In the genomic region with DNA sequence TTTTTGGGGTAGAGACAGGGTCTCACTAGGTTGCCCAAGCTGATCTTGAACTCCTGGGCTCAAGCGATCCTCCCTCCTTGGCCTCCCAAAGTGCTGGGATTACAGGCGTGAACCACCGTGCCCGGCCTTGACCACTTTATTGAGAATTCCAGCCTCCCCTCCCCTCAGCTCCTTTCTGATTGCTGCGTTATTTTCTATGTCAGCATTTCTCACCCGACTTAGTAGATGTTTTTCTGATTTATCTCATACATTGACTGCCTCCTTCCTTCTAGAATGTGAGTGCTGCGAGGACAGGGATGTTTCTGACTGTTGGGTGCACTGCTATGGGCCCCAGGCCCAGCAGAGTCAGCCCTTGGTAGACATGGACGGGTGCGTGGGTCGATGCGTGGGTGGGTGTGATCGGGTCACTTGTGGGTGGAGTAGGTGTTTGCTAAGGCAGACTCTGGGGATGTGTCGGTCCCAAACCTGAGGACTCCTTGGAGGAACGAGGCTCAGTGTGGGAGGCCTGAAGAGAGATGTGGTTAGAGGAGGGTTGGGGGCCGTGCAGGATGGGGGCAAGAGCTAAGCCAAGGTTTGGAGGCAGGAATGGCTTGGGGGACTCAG, we compare ENCODE assay signal across 24 cellular contexts. TPM values are rescaled to one million over a fixed set of nuclear protein-coding genes. Genes with fewer than 3 reads are reported as not detected.
A peak's percentile ranks its signal among the peaks of the same experiment; 100 is the strongest.
DNase-seq lines count a peak whose midpoint lies in the region; ATAC-seq and TF ChIP-seq lines count a peak whose summit lies in the region.
"Had no signal": no experiment of that assay in that cellular context is flagged by ENCODE, and none has a peak within 500 bp of the region (broad histone marks: within the 10 kb centered on the region; RNA-seq: fewer than 3 reads in every experiment).

No MANE protein-coding gene starts in this region.

- peak overlapping the region; percentile 16 for H3K18ac ChIP-seq in trophoblast cell (ENCODE audit: low read length)

- peak overlapping the region; percentile 57 to 58 for H3K27ac Mint-ChIP-seq in effector memory CD8-positive, alpha-beta T cell
- H3K27ac Mint-ChIP-seq: activated naive CD4-positive, alpha-beta T cell treated with anti-CD3 and anti-CD28 coated beads for 36 hours; CD4-positive, alpha-beta T cell had no signal

- H2AFZ ChIP-seq in trophoblast cell (ENCODE audit: insufficient read depth, low read length, poor library complexity): no peak overlapping the region

- H3K4me3 ChIP-seq in HEK293 (ENCODE audit: low read depth, low read length) (no peak overlapping the region), trophoblast cell (ENCODE audit: low read depth, low read length) (no peak overlapping the region), WERI-Rb-1 (ENCODE audit: low read depth, low read length) (no peak overlapping the region), H7 (ENCODE audit: insufficient read depth, low read depth, low read length) (no peak overlapping the region)
- H3K4me3 ChIP-seq: esophagus squamous epithelium, transverse colon had no signal

- no peak for ATAC-seq in effector memory CD8-positive, alpha-beta T cell (replicated peaks)

- no peak overlapping the region for H4K91ac ChIP-seq in trophoblast cell (ENCODE audit: low read depth, low read length)

- H3K23ac ChIP-seq in trophoblast cell (ENCODE audit: low read length): no peak overlapping the region

- peaks cover 15 to 29% of the 10 kb centered on the region in 2 donors for H3K4me1 Mint-ChIP-seq in effector memory CD8-positive, alpha-beta T cell (ENCODE audit: low read depth in 2 of 2)

- H3K79me1 ChIP-seq in trophoblast cell (ENCODE audit: low read length): peaks cover 11% of the 10 kb centered on the region

- H3K14ac ChIP-seq in trophoblast cell (ENCODE audit: low read length): peak overlapping the region; percentile 7

- H3K9ac ChIP-seq in trophoblast cell (ENCODE audit: low read length): no peak overlapping the region

- H3K79me2 ChIP-seq in trophoblast cell (ENCODE audit: control insufficient read depth, insufficient read depth, low read length, poor library complexity): peaks cover 21% of the 10 kb centered on the region

- TF ChIP-seq CTCF in C4-2B (conservative IDR thresholded peaks at IDR 0.05) (no peak), HEK293 (tag by site-specific recombination; IDR thresholded peaks at IDR 0.05) (no peak), WERI-Rb-1 (IDR thresholded peaks at IDR 0.05; ENCODE audit: low read depth, low read length) (no peak)

- peak overlapping the region; percentile 96 for H3K27ac ChIP-seq in C4-2B
- H3K27ac ChIP-seq in HEK293 (ENCODE audit: extremely low read depth, low read depth, low read length): no peak overlapping the region
- H3K27ac ChIP-seq in trophoblast cell (ENCODE audit: low read depth, low read length): no peak overlapping the region
- H3K27ac ChIP-seq in WERI-Rb-1: no peak overlapping the region
- H3K27ac ChIP-seq: transverse colon had no signal

- POLR2A ChIA-PET in HEK293 (lab: Yijun Ruan, JAX): interaction anchor here (0.6 to 1.2 kb wide), 3 partner anchors 9 to 1203 kb away, joined by 3 to 4 read pairs (median 3); no protein-coding TSS in a partner anchor

- H3K36me3 ChIP-seq in HEK293 (ENCODE audit: control insufficient read depth in 2 of 2, insufficient read depth in 1 of 2, low read length in 2 of 2) (peaks cover 0 to 3% of the 10 kb centered on the region in 2 experiments; a peak in 2 of 3 replicates), trophoblast cell (ENCODE audit: control insufficient read depth in 1 of 2, insufficient read depth in 2 of 2, low read length in 2 of 2) (peaks cover 9 to 13% of the 10 kb centered on the region in 2 experiments), WERI-Rb-1 (peaks cover 12% of the 10 kb centered on the region), H7 (replicated peaks; ENCODE audit: control insufficient read depth, insufficient read depth, low read length) (no peaks in the 10 kb centered on the region; the same call in 1 of the 2 replicates)
- H3K36me3 ChIP-seq: esophagus squamous epithelium, transverse colon had no signal

- no peak overlapping the region for H3K4ac ChIP-seq in trophoblast cell (ENCODE audit: low read depth, low read length)

- H4K12ac ChIP-seq in trophoblast cell (ENCODE audit: low read depth, low read length): no peak overlapping the region

- H2BK5ac ChIP-seq in trophoblast cell (ENCODE audit: low read depth, low read length, poor library complexity): no peak overlapping the region

- no peak for DNase-seq in effector memory CD8-positive, alpha-beta T cell
- no peak for DNase-seq in trophoblast cell
- DNase-seq in WERI-Rb-1: no peak
- DNase-seq in H7: no peak
- DNase-seq in stimulated activated CD4-positive, alpha-beta T cell treated with anti-CD3 and anti-CD28 coated beads, Interleukin-2, amount 100 ng/mL, for 48 hours: no peak
- DNase-seq: activated naive CD4-positive, alpha-beta T cell treated with anti-CD3 and anti-CD28 coated beads for 36 hours; activated T-cell treated with anti-CD3 and anti-CD28 coated beads, Interleukin-2, amount 50 U/mL, for 1 hour; anterior cingulate cortex; CD4-positive, alpha-beta T cell; cortex of kidney; EL; esophagus squamous epithelium; foreskin melanocyte; small intestine; stimulated activated CD4-positive, alpha-beta T cell treated with anti-CD3 and anti-CD28 coated beads, Interleukin-1b, Interleukin-23, amount 100 ng/mL, for 48 hours; transverse colon had no signal

- H3K27me3 Mint-ChIP-seq in effector memory CD8-positive, alpha-beta T cell: no peaks in the 10 kb centered on the region
- H3K27me3 Mint-ChIP-seq: CD4-positive, alpha-beta T cell had no signal

- H2BK120ac ChIP-seq in trophoblast cell (ENCODE audit: insufficient read depth, low read length, poor library complexity): no peak overlapping the region

- no peak overlapping the region for H3K4me3 Mint-ChIP-seq in effector memory CD8-positive, alpha-beta T cell
- H3K4me3 Mint-ChIP-seq: activated naive CD4-positive, alpha-beta T cell treated with anti-CD3 and anti-CD28 coated beads for 36 hours; CD4-positive, alpha-beta T cell had no signal

- H2AK5ac ChIP-seq in trophoblast cell (ENCODE audit: low read length): no peak overlapping the region

- peaks cover 12% of the 10 kb centered on the region for H3K4me1 ChIP-seq in HEK293 (ENCODE audit: control insufficient read depth, insufficient read depth, low read length)
- H3K4me1 ChIP-seq in trophoblast cell (ENCODE audit: control insufficient read depth in 1 of 2, insufficient read depth in 2 of 2, low read length in 2 of 2): peaks cover 26 to 44% of the 10 kb centered on the region in 2 experiments

- CTCF ChIA-PET in HEK293 (lab: Yijun Ruan, JAX): interaction anchor here (0.6 to 1.7 kb wide), 2 partner anchors 24 to 185 kb away, joined by 4 read pairs; no protein-coding TSS in a partner anchor

- no peak overlapping the region for H2BK12ac ChIP-seq in trophoblast cell (ENCODE audit: low read length)

- H3K9me3 ChIP-seq in HEK293 (ENCODE audit: control insufficient read depth, insufficient read depth, low read depth, low read length) (no peaks in the 10 kb centered on the region), trophoblast cell (ENCODE audit: insufficient read depth, low read depth, low read length) (peaks cover 4% of the 10 kb centered on the region), WERI-Rb-1 (ENCODE audit: severe bottlenecking) (no peaks in the 10 kb centered on the region)
- H3K9me3 ChIP-seq: esophagus squamous epithelium, transverse colon had no signal

- H3K9me3 Mint-ChIP-seq in effector memory CD8-positive, alpha-beta T cell: no peaks in the 10 kb centered on the region
- H3K9me3 Mint-ChIP-seq: activated naive CD4-positive, alpha-beta T cell treated with anti-CD3 and anti-CD28 coated beads for 36 hours; CD4-positive, alpha-beta T cell had no signal

- H3K36me3 Mint-ChIP-seq in effector memory CD8-positive, alpha-beta T cell (ENCODE audit: insufficient read depth): peaks cover 9% of the 10 kb centered on the region

- H3K4me2 ChIP-seq in trophoblast cell (ENCODE audit: low read length): no peak overlapping the region

- no CpG with 5 or more reads among the region's 15 CpGs for WGBS in trophoblast cell (ENCODE audit: extremely low coverage, insufficient coverage, insufficient read length)

- no peaks in the 10 kb centered on the region for H3K27me3 ChIP-seq in trophoblast cell (ENCODE audit: insufficient read depth, low read length)
- no peaks in the 10 kb centered on the region for H3K27me3 ChIP-seq in WERI-Rb-1 (ENCODE audit: insufficient read depth, low read depth, severe bottlenecking)
- H3K27me3 ChIP-seq in H7 (ENCODE audit: control insufficient read depth, insufficient read depth, low read length): no peaks in the 10 kb centered on the region
- H3K27me3 ChIP-seq: esophagus squamous epithelium, transverse colon had no signal

- H4K8ac ChIP-seq in trophoblast cell (ENCODE audit: low read depth, low read length): no peak overlapping the region

TF ChIP-seq in HEK293, 187 proteins besides CTCF, POLR2A, EP300 and RAD21 (continues in another document):
- peak; percentile 100 for TF ChIP-seq ZFHX2 (tag by site-specific recombination; conservative IDR thresholded peaks at IDR 0.05)
- TF ChIP-seq ZNF558 (tag by site-specific recombination; IDR thresholded peaks at IDR 0.05): no peak
- TF ChIP-seq ZNF529 (tag by site-specific recombination; IDR thresholded peaks at IDR 0.05; ENCODE audit: insufficient replicate concordance): no peak
- peak; percentile 100 for TF ChIP-seq EGR2 (tag by site-specific recombination; IDR thresholded peaks at IDR 0.05; ENCODE audit: low read depth)
- TF ChIP-seq, protein P1, sequence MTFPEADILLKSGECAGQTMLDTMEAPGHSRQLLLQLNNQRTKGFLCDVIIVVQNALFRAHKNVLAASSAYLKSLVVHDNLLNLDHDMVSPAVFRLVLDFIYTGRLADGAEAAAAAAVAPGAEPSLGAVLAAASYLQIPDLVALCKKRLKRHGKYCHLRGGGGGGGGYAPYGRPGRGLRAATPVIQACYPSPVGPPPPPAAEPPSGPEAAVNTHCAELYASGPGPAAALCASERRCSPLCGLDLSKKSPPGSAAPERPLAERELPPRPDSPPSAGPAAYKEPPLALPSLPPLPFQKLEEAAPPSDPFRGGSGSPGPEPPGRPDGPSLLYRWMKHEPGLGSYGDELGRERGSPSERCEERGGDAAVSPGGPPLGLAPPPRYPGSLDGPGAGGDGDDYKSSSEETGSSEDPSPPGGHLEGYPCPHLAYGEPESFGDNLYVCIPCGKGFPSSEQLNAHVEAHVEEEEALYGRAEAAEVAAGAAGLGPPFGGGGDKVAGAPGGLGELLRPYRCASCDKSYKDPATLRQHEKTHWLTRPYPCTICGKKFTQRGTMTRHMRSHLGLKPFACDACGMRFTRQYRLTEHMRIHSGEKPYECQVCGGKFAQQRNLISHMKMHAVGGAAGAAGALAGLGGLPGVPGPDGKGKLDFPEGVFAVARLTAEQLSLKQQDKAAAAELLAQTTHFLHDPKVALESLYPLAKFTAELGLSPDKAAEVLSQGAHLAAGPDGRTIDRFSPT (tag by site-specific recombination; IDR thresholded peaks at IDR 0.05): no peak
- TF ChIP-seq ZNF133 (tag by site-specific recombination; IDR thresholded peaks at IDR 0.05): no peak
- no peak for TF ChIP-seq ZNF521 (tag by site-specific recombination; IDR thresholded peaks at IDR 0.05)

RNA-seq across cellular contexts. Expression of a gene that starts 34.2 kb away (rescaled TPM):
- 5.0 and 5.2 TPM in 2 replicates for polyA plus RNA-seq in trophoblast cell (2013)
- not detected in 2 replicates for total RNA-seq in H7 (2014; rRNA removed; shearing (Covaris generic))
- total RNA-seq: activated naive CD4-positive, alpha-beta T cell treated with anti-CD3 and anti-CD28 coated beads for 36 hours; cardiac septum; CD4-positive, alpha-beta T cell; LHCN-M2; lung microvascular endothelial cell; OCI-LY7; T-helper 1 cell treated with Interleukin-12 subunit alpha and Interleukin-12 subunit beta and Interleukin-4 antibody, amounts not matched to agents 30 ng/mL and 1 ng/mL, for 36 hours had no signal

RNA-seq across cellular contexts. Expression of a gene that starts 37.0 kb away (rescaled TPM):
- 117 and 130 TPM in 2 replicates for polyA plus RNA-seq in trophoblast cell (2013)
- 14.0 and 15.6 TPM in 2 replicates for total RNA-seq in H7 (2014; rRNA removed; shearing (Covaris generic))

RNA-seq across cellular contexts. Expression of a gene that starts 41.5 kb away (rescaled TPM):
- polyA plus RNA-seq in trophoblast cell (2013): not detected in 2 replicates
- total RNA-seq in H7 (2014; rRNA removed; shearing (Covaris generic)): not detected in 2 replicates
- total RNA-seq: activated naive CD4-positive, alpha-beta T cell treated with anti-CD3 and anti-CD28 coated beads for 36 hours; cardiac septum; CD4-positive, alpha-beta T cell; esophagus squamous epithelium; LHCN-M2; lung microvascular endothelial cell; NCI-H460; OCI-LY7; T-helper 1 cell treated with Interleukin-12 subunit alpha and Interleukin-12 subunit beta and Interleukin-4 antibody, amounts not matched to agents 30 ng/mL and 1 ng/mL, for 36 hours; transverse colon had no signal
